8 cellular contexts compared by ENCODE assay signal in the genomic region with DNA sequence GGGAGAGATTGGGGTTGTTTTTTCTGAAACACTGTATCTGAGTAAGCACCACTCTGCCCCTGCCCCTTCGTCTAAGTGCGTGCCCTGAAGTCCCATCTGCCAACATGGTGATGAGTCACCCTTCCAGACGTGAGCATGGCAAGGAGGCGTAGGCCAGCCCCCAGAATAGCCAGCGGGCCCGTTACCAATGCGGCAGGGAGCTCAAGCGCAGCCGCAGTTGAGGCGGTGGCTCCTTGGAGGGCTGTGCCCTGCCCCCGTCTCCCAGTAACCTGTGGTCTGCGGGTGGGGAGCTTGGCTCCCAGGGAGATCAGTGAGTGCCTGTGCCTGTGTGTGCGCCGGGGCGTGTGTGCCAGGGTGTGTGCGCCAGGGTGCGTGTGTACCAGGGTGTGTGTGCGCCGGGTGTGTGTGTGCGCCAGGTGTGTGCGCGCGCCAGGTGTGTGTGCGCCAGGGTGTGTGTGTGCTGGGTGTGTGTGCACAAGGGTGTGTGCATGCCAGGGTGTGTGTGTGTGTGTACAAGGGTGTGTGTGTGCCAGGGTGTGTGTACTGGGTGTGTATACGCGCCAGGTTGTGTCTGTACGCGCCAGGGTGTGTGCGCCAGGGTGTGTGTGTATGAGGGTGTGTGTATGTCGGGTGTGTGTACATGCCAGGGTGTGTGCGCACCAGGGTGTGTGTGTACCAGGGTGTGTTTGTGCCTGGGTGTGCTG.
A peak's percentile ranks its signal among the peaks of the same experiment; 100 is the strongest.
DNase-seq lines count a peak whose midpoint lies in the region; ATAC-seq and TF ChIP-seq lines count a peak whose summit lies in the region.

No MANE protein-coding gene starts in this region.

- in situ Hi-C loops in brain microvascular endothelial cell (cut with HindIII; ENCODE audit: low pct_ligation_motif_present, low sequenced_read_pairs), result no loop called here

- DNase-seq in H4 (ENCODE audit: low spot score) (peak; percentile 100), brain microvascular endothelial cell (peak; percentile 70), ecto neural progenitor cell (ENCODE audit: low spot score) (no peak), amniotic stem cell (lab: John Stamatoyannopoulos, UW) (no peak)
- DNase-seq in stimulated activated CD4-positive, alpha-beta T cell treated with anti-CD3 and anti-CD28 coated beads, Interleukin-12 subunit alpha, Interleukin-12 subunit beta, amount 100 ng/mL, for 4 hours, result peak; percentile 62

- H3K4me3 ChIP-seq in brain microvascular endothelial cell (ENCODE audit: low read depth, low read length), result no peak overlapping the region

- H3K27me3 ChIP-seq in brain microvascular endothelial cell (replicated peaks), result no peaks in the 10 kb centered on the region

- H3K4me3 Mint-ChIP-seq in T-helper 1 cell treated with Interleukin-12 subunit alpha and Interleukin-12 subunit beta and Interleukin-4 antibody, amounts not matched to agents 30 μg/mL and 1 μg/mL, for 36 hours, result peak overlapping the region; percentile 81

- peak overlapping the region; percentile 94 for H3K27ac Mint-ChIP-seq in T-helper 1 cell treated with Interleukin-12 subunit alpha and Interleukin-12 subunit beta and Interleukin-4 antibody, amounts not matched to agents 30 μg/mL and 1 μg/mL, for 36 hours

- peaks cover 58% of the 10 kb centered on the region for H3K36me3 Mint-ChIP-seq in T-helper 1 cell treated with Interleukin-12 subunit alpha and Interleukin-12 subunit beta and Interleukin-4 antibody, amounts not matched to agents 30 μg/mL and 1 μg/mL, for 36 hours (ENCODE audit: low read depth)

- peaks cover 11% of the 10 kb centered on the region for H3K36me3 ChIP-seq in brain microvascular endothelial cell (replicated peaks)

- ATAC-seq in HG02571 (IDR thresholded peaks at IDR 0.05; ENCODE audit: unreplicated experiment) (no peak), GM21737 (IDR thresholded peaks at IDR 0.05; ENCODE audit: unreplicated experiment) (no peak)

- H3K9me3 Mint-ChIP-seq in T-helper 1 cell treated with Interleukin-12 subunit alpha and Interleukin-12 subunit beta and Interleukin-4 antibody, amounts not matched to agents 30 μg/mL and 1 μg/mL, for 36 hours, result no peaks in the 10 kb centered on the region

- H3K27ac ChIP-seq in brain microvascular endothelial cell, result peak overlapping the region; percentile 98

- TF ChIP-seq CTCF in brain microvascular endothelial cell (IDR thresholded peaks at IDR 0.05; ENCODE audit: low read depth, low read length, missing control alignments), result no peak

- no peaks in the 10 kb centered on the region for H3K27me3 Mint-ChIP-seq in T-helper 1 cell treated with Interleukin-12 subunit alpha and Interleukin-12 subunit beta and Interleukin-4 antibody, amounts not matched to agents 30 μg/mL and 1 μg/mL, for 36 hours (ENCODE audit: low read depth)

- peaks cover 68% of the 10 kb centered on the region for H3K4me1 Mint-ChIP-seq in T-helper 1 cell treated with Interleukin-12 subunit alpha and Interleukin-12 subunit beta and Interleukin-4 antibody, amounts not matched to agents 30 μg/mL and 1 μg/mL, for 36 hours (ENCODE audit: low read depth)

Comparison
In these comparisons a context has a peak if more than half of its experiments do, and no peak if none do; other contexts are left out.
1. DNase-seq: peak in H4 (single experiment), brain microvascular endothelial cell (single experiment) and stimulated activated CD4-positive, alpha-beta T cell treated with anti-CD3 and anti-CD28 coated beads, Interleukin-12 subunit alpha, Interleukin-12 subunit beta, amount 100 ng/mL, for 4 hours (single experiment); none in ecto neural progenitor cell (single experiment) and amniotic stem cell (single experiment).